In the genomic region with DNA sequence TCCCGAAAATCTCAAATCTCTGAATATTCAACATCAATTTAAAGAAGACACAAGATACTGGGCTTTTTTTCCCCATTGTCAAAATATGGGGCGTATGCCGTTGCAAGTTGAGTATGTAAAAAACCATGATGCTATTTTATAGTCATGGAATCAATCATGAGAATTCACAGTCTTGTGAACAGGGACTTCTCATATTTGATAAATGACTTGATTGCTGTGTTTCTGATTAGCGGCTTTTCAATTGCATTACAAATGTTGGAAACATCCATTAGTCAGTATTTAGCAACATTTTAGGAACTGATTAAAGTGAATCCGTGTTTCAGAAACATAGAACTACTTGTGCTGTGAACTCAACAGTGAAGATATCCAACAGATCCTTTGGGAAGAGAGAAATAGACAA, we compare ENCODE assay signal across 20 cellular contexts. TPM values are rescaled to one million over a fixed set of nuclear protein-coding genes. Genes with fewer than 3 reads are reported as not detected.
DNase-seq lines count a peak whose midpoint lies in the region; TF ChIP-seq lines count a peak whose summit lies in the region.
"Had no signal": no experiment of that assay in that cellular context is flagged by ENCODE, and none has a peak within 500 bp of the region (broad histone marks: within the 10 kb centered on the region; RNA-seq: fewer than 3 reads in every experiment).

No MANE protein-coding gene starts in this region.

- in situ Hi-C loops in mammary epithelial cell (cut with MboI; ENCODE audit: low sequenced_read_pairs in 2 of 2), result no loop called here

- H3K27me3 ChIP-seq in suprapubic skin (no peaks in the 10 kb centered on the region), mammary epithelial cell (ENCODE audit: insufficient read depth, low read length) (no peaks in the 10 kb centered on the region)
- H3K27me3 ChIP-seq: BE2C; BLaER1 treated with 17β-estradiol and CSF1 and Interleukin-3, amounts not matched to agents 10 nM and 100 nM had no signal

- H3K4me1 ChIP-seq in suprapubic skin (no peaks in the 10 kb centered on the region), mammary epithelial cell (ENCODE audit: insufficient read depth, low read length) (peaks cover 16% of the 10 kb centered on the region)
- H3K4me1 ChIP-seq: BE2C; BLaER1 treated with 17β-estradiol and CSF1 and Interleukin-3, amounts not matched to agents 10 nM and 100 nM had no signal

- no TSS peak for BruUV-seq in mammary epithelial cell (replicated peaks; lab: Mats Ljungman, UMichigan)

- no peak overlapping the region for H3K27ac Mint-ChIP-seq in activated CD4-positive, alpha-beta T cell treated with anti-CD3 and anti-CD28 coated beads, Interleukin-2, amount 10 ng/mL, durations not matched to agents 24 days and 14 days
- no peak overlapping the region for H3K27ac Mint-ChIP-seq in activated T-cell treated with anti-CD3 and anti-CD28 coated beads, Interleukin-2, amount 50 U/mL, for 24 hours
- H3K27ac Mint-ChIP-seq: CD14-positive monocyte; CD4-positive, alpha-beta T cell; CD8-positive, alpha-beta memory T cell; GM23338; H9 had no signal

- H3K4me3 Mint-ChIP-seq in activated CD4-positive, alpha-beta T cell treated with anti-CD3 and anti-CD28 coated beads, Interleukin-2, amount 10 ng/mL, durations not matched to agents 24 days and 14 days, result no peak overlapping the region
- H3K4me3 Mint-ChIP-seq in activated T-cell treated with anti-CD3 and anti-CD28 coated beads, Interleukin-2, amount 50 U/mL, for 24 hours, result no peak overlapping the region
- H3K4me3 Mint-ChIP-seq: CD14-positive monocyte; CD4-positive, alpha-beta T cell; CD8-positive, alpha-beta memory T cell; GM23338; H9 had no signal

- H3K9me3 ChIP-seq in suprapubic skin (no peaks in the 10 kb centered on the region), mammary epithelial cell (replicated peaks; ENCODE audit: insufficient read depth, low read length) (no peaks in the 10 kb centered on the region)
- H3K9me3 ChIP-seq: BE2C; BLaER1 treated with 17β-estradiol and CSF1 and Interleukin-3, amounts not matched to agents 10 nM and 100 nM had no signal

- TF ChIP-seq EP300 in suprapubic skin (IDR thresholded peaks at IDR 0.05), result no peak

- CTCF ChIA-PET in mammary epithelial cell (lab: Charles Lee; ENCODE audit: low non-redundant PET), result no interaction called here

- H3K9ac ChIP-seq in mammary epithelial cell (ENCODE audit: insufficient read depth, low read length), result no peak overlapping the region
- H3K9ac ChIP-seq: BLaER1 treated with 17β-estradiol and CSF1 and Interleukin-3, amounts not matched to agents 10 nM and 100 nM had no signal

- DNase-seq in GM03348 (ENCODE audit: low spot score) (peak; percentile 40), HS-5 (ENCODE audit: low read depth) (peak; percentile 25), fibroblast of gingiva (ENCODE audit: low read depth) (peak; percentile 17), suprapubic skin (ENCODE audit: low spot score in 2 of 2) (no peak), mammary epithelial cell (no peak), GM19238 (ENCODE audit: insufficient read length, low spot score) (no peak)
- no peak for DNase-seq in activated CD4-positive, alpha-beta T cell treated with anti-CD3 and anti-CD28 coated beads, Interleukin-2, amount 10 ng/mL, durations not matched to agents 24 days and 14 days
- DNase-seq in activated T-cell treated with anti-CD3 and anti-CD28 coated beads, Interleukin-2, amount 50 U/mL, for 24 hours, result no peak
- DNase-seq: AML-193; BE2C; CD4-positive, alpha-beta T cell; CD8-positive, alpha-beta memory T cell; DMS 273 treated with DMSO at 0.1 percent for 48 hours; DMS79; EL; GDM1; H9 had no signal

- H3K79me2 ChIP-seq in mammary epithelial cell (ENCODE audit: insufficient read depth, low read length), result no peaks in the 10 kb centered on the region

- H3K4me2 ChIP-seq in mammary epithelial cell (ENCODE audit: insufficient read depth, low read depth, low read length), result no peak overlapping the region
- H3K4me2 ChIP-seq: BLaER1 treated with 17β-estradiol and CSF1 and Interleukin-3, amounts not matched to agents 10 nM and 100 nM; GM23338 had no signal

- TF ChIP-seq POLR2A in suprapubic skin (IDR thresholded peaks at IDR 0.05), result no peak

- no peaks in the 10 kb centered on the region for H3K4me1 Mint-ChIP-seq in activated CD4-positive, alpha-beta T cell treated with anti-CD3 and anti-CD28 coated beads, Interleukin-2, amount 10 ng/mL, durations not matched to agents 24 days and 14 days
- no peaks in the 10 kb centered on the region for H3K4me1 Mint-ChIP-seq in activated T-cell treated with anti-CD3 and anti-CD28 coated beads, Interleukin-2, amount 50 U/mL, for 24 hours (ENCODE audit: low read depth)
- H3K4me1 Mint-ChIP-seq: CD14-positive monocyte; CD8-positive, alpha-beta memory T cell; GM23338; H9 had no signal

- no peaks in the 10 kb centered on the region for H4K20me1 ChIP-seq in mammary epithelial cell (ENCODE audit: insufficient read depth, low read length)
- H4K20me1 ChIP-seq: BLaER1 treated with 17β-estradiol and CSF1 and Interleukin-3, amounts not matched to agents 10 nM and 100 nM had no signal

- H3K36me3 Mint-ChIP-seq in activated CD4-positive, alpha-beta T cell treated with anti-CD3 and anti-CD28 coated beads, Interleukin-2, amount 10 ng/mL, durations not matched to agents 24 days and 14 days (ENCODE audit: low read depth), result no peaks in the 10 kb centered on the region
- H3K36me3 Mint-ChIP-seq in activated T-cell treated with anti-CD3 and anti-CD28 coated beads, Interleukin-2, amount 50 U/mL, for 24 hours (ENCODE audit: low read depth), result no peaks in the 10 kb centered on the region
- H3K36me3 Mint-ChIP-seq: CD14-positive monocyte; CD8-positive, alpha-beta memory T cell had no signal

- H3K27ac ChIP-seq in suprapubic skin (peak overlapping the region; percentile 20), mammary epithelial cell (ENCODE audit: insufficient read depth, low read depth, low read length) (no peak overlapping the region)
- H3K27ac ChIP-seq: BLaER1 treated with 17β-estradiol and CSF1 and Interleukin-3, amounts not matched to agents 10 nM and 100 nM had no signal

- TF ChIP-seq CTCF in suprapubic skin (IDR thresholded peaks at IDR 0.05), result no peak
- TF ChIP-seq CTCF in mammary epithelial cell (conservative IDR thresholded peaks at IDR 0.05 in 1 of 2, IDR thresholded peaks at IDR 0.05 in 1 of 2; ENCODE audit: extremely low read depth in 1 of 2, insufficient read depth in 1 of 2, low read depth in 1 of 2, low read length in 2 of 2), result no peak

- H2AFZ ChIP-seq in mammary epithelial cell (ENCODE audit: low read depth, low read length), result no peak overlapping the region
- H2AFZ ChIP-seq: GM23338 had no signal

- no peak overlapping the region for H3K4me3 ChIP-seq in suprapubic skin
- H3K4me3 ChIP-seq in mammary epithelial cell (replicated peaks in 1 of 3; ENCODE audit: insufficient read depth in 1 of 3, low read depth in 2 of 3, low read length in 3 of 3), result no peak overlapping the region
- H3K4me3 ChIP-seq: BLaER1 treated with 17β-estradiol and CSF1 and Interleukin-3, amounts not matched to agents 10 nM and 100 nM; GM23338 had no signal

- dilution Hi-C loops in mammary epithelial cell (cut with HindIII; ENCODE audit: low sequenced_read_pairs), result no loop called here

- intact Hi-C loops in mammary epithelial cell (cut with micrococcal nuclease), result no loop called here
- intact Hi-C loops in activated CD4-positive, alpha-beta T cell treated with anti-CD3 and anti-CD28 coated beads, Interleukin-2, amount 10 ng/mL, durations not matched to agents 24 days and 14 days (cut with micrococcal nuclease), result no loop called here

- 55% methylated on average over 5 of the region's 5 CpGs for WGBS in suprapubic skin
- 91% methylated on average over 5 of the region's 5 CpGs for WGBS in mammary epithelial cell (ENCODE audit: low coverage, missing lambda C conversion rate)

- H3K9me3 Mint-ChIP-seq in activated CD4-positive, alpha-beta T cell treated with anti-CD3 and anti-CD28 coated beads, Interleukin-2, amount 10 ng/mL, durations not matched to agents 24 days and 14 days, result no peaks in the 10 kb centered on the region
- H3K9me3 Mint-ChIP-seq in activated T-cell treated with anti-CD3 and anti-CD28 coated beads, Interleukin-2, amount 50 U/mL, for 24 hours, result no peaks in the 10 kb centered on the region
- H3K9me3 Mint-ChIP-seq: CD4-positive, alpha-beta T cell; CD8-positive, alpha-beta memory T cell; GM23338; H9 had no signal

- peaks cover 10% of the 10 kb centered on the region for H3K27me3 Mint-ChIP-seq in activated CD4-positive, alpha-beta T cell treated with anti-CD3 and anti-CD28 coated beads, Interleukin-2, amount 10 ng/mL, durations not matched to agents 24 days and 14 days
- H3K27me3 Mint-ChIP-seq in activated T-cell treated with anti-CD3 and anti-CD28 coated beads, Interleukin-2, amount 50 U/mL, for 24 hours, result peaks cover 16% of the 10 kb centered on the region

- H3K36me3 ChIP-seq in suprapubic skin (no peaks in the 10 kb centered on the region), mammary epithelial cell (ENCODE audit: insufficient read depth, low read length) (no peaks in the 10 kb centered on the region)
- H3K36me3 ChIP-seq: BE2C; BLaER1 treated with 17β-estradiol and CSF1 and Interleukin-3, amounts not matched to agents 10 nM and 100 nM had no signal

RNA-seq across cellular contexts. Expression of a gene that starts 45.2 kb away (rescaled TPM):
- 10 to 100 TPM; 20.8 to 80.9 (median 26.5) TPM for total RNA-seq in suprapubic skin
- 10 to 100 TPM; 21.3 to 29.5 TPM for total RNA-seq in mammary epithelial cell
- 9.9 TPM for polyA plus RNA-seq in mammary epithelial cell
- polyA minus RNA-seq in mammary epithelial cell, result 21.0 TPM
- 23.2 and 23.8 TPM in 2 replicates for total RNA-seq in activated CD4-positive, alpha-beta T cell treated with anti-CD3 and anti-CD28 coated beads, Interleukin-2, amount 10 ng/mL, durations not matched to agents 24 days and 14 days

RNA-seq across cellular contexts. Expression of a gene that starts 54.7 kb away (rescaled TPM):
- total RNA-seq in suprapubic skin, result 100 to 1,000 TPM; 205 to 450 (median 302) TPM
- total RNA-seq in mammary epithelial cell, result 100 to 1,000 TPM in 1 of 2 donors, 10 to 100 TPM in 1; 95.0 to 105 TPM
- polyA plus RNA-seq in mammary epithelial cell, result 267 TPM
- 93.5 TPM for polyA minus RNA-seq in mammary epithelial cell
- 60.0 and 63.8 TPM in 2 replicates for total RNA-seq in activated CD4-positive, alpha-beta T cell treated with anti-CD3 and anti-CD28 coated beads, Interleukin-2, amount 10 ng/mL, durations not matched to agents 24 days and 14 days

Comparison
In these comparisons a context has a peak if more than half of its experiments do, and no peak if none do; other contexts are left out.
1. DNase-seq: peak in GM03348 (single experiment), HS-5 (single experiment) and fibroblast of gingiva (single experiment); none in suprapubic skin (0 of 2), mammary epithelial cell (single experiment), activated CD4-positive, alpha-beta T cell treated with anti-CD3 and anti-CD28 coated beads, Interleukin-2, amount 10 ng/mL, durations not matched to agents 24 days and 14 days (single experiment), GM19238 (single experiment) and activated T-cell treated with anti-CD3 and anti-CD28 coated beads, Interleukin-2, amount 50 U/mL, for 24 hours (single experiment).